1 cellular context compared by ENCODE assay signal in genomic region chrX:123988423-123989116, GRCh38.
TF ChIP-seq lines count a peak whose summit lies in the region.

No MANE protein-coding gene starts in this region.

TF ChIP-seq in HepG2, 621 proteins besides CTCF, POLR2A, EP300 and RAD21:
- TF ChIP-seq ARID5B (CRISPR knock-in tag; IDR thresholded peaks at IDR 0.05) (no peak), AKAP8 (CRISPR knock-in tag; IDR thresholded peaks at IDR 0.05) (no peak), ZFP1 (CRISPR knock-in tag; IDR thresholded peaks at IDR 0.05) (no peak), HNRNPUL1 (IDR thresholded peaks at IDR 0.05; ENCODE audit: low read depth, low read length) (no peak), SMC3 (IDR thresholded peaks at IDR 0.05; ENCODE audit: low read length) (no peak), ZNF441 (CRISPR knock-in tag; IDR thresholded peaks at IDR 0.05; ENCODE audit: borderline replicate concordance) (no peak), GMEB2 (CRISPR knock-in tag; IDR thresholded peaks at IDR 0.05; ENCODE audit: low read depth) (no peak), ZNF432 (CRISPR knock-in tag; IDR thresholded peaks at IDR 0.05; ENCODE audit: borderline replicate concordance) (no peak), RELA (CRISPR knock-in tag; IDR thresholded peaks at IDR 0.05) (no peak), TRAFD1 (CRISPR knock-in tag; IDR thresholded peaks at IDR 0.05; ENCODE audit: borderline replicate concordance) (no peak), MTF2 (CRISPR knock-in tag; IDR thresholded peaks at IDR 0.05; ENCODE audit: borderline replicate concordance) (no peak), U2AF1 (optimal IDR thresholded peaks at IDR 0.05; ENCODE audit: low read depth, low read length) (no peak), ZNF318 (CRISPR knock-in tag; IDR thresholded peaks at IDR 0.05) (no peak), BHLHE40 (IDR thresholded peaks at IDR 0.05; ENCODE audit: low read length) (no peak), PCBP1 (IDR thresholded peaks at IDR 0.05; ENCODE audit: borderline replicate concordance, low read depth, low read length) (no peak), THRA (CRISPR knock-in tag; IDR thresholded peaks at IDR 0.05; ENCODE audit: borderline replicate concordance) (no peak), ZBTB46 (CRISPR knock-in tag; IDR thresholded peaks at IDR 0.05; ENCODE audit: borderline replicate concordance) (no peak), IRF9 (CRISPR knock-in tag; IDR thresholded peaks at IDR 0.05; ENCODE audit: borderline replicate concordance) (no peak), KMT2A (CRISPR knock-in tag; IDR thresholded peaks at IDR 0.05) (no peak), ATF3 (CRISPR knock-in tag; IDR thresholded peaks at IDR 0.05) (no peak)
